10 cellular contexts compared by ENCODE assay signal in the genomic region with DNA sequence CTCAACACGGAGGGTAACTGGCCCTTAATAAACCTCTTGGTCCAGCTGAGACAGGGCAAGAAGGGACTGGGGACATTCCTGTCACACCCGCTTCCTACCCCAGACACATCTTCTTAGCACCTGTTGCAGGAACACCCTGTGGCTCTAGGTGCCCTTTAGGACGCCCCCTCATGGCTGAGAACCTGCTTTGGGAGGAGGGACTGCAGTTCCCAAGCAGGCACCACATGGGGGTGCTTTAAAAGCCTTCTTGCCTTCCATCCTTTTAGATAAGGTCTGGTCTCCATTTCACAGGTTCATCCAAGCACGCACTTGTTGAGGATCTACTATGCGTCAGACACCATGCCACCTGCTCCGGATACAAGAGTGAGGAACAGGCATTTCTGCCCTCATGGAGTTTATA. TPM values are rescaled to one million over a fixed set of nuclear protein-coding genes. Genes with fewer than 3 reads are reported as not detected.
DNase-seq lines count a peak whose midpoint lies in the region; ATAC-seq and TF ChIP-seq lines count a peak whose summit lies in the region.
"Had no signal": no experiment of that assay in that cellular context is flagged by ENCODE, and none has a peak within 500 bp of the region (broad histone marks: within the 10 kb centered on the region; RNA-seq: fewer than 3 reads in every experiment).

No MANE protein-coding gene starts in this region.

- intact Hi-C loops in activated CD4-positive, alpha-beta T cell treated with anti-CD3 and anti-CD28 coated beads, Interleukin-2, amount 10 ng/mL, durations not matched to agents 24 days and 14 days (cut with micrococcal nuclease): no loop called here
- intact Hi-C loops in natural killer cell (cut with micrococcal nuclease): no loop called here

- no peak overlapping the region for H2AK5ac ChIP-seq in mesenchymal stem cell (ENCODE audit: low read length, severe bottlenecking)

- no peaks in the 10 kb centered on the region for H3K9me3 ChIP-seq in mesenchymal stem cell (ENCODE audit: control insufficient read depth, low read length)

- no peak overlapping the region for H2BK12ac ChIP-seq in mesenchymal stem cell (ENCODE audit: low read length in 2 of 2)

- WGBS in mesenchymal stem cell: 81% methylated on average over 6 of the region's 6 CpGs

- H3K4me1 ChIP-seq in mesenchymal stem cell (ENCODE audit: control insufficient read depth, insufficient read depth, low read depth, low read length): no peaks in the 10 kb centered on the region

- no peak overlapping the region for H3K4me3 ChIP-seq in kidney epithelial cell (ENCODE audit: low read depth, low read length)
- H3K4me3 ChIP-seq in mesenchymal stem cell (ENCODE audit: insufficient read depth in 1 of 2, low read depth in 1 of 2, low read length in 2 of 2): no peak overlapping the region

- no peak overlapping the region for H3K4ac ChIP-seq in mesenchymal stem cell (ENCODE audit: low read depth in 1 of 2, low read length in 2 of 2)

- H3K27me3 ChIP-seq in kidney epithelial cell (ENCODE audit: control insufficient read depth, insufficient read depth, low read length) (no peaks in the 10 kb centered on the region), mesenchymal stem cell (ENCODE audit: control insufficient read depth in 1 of 2, insufficient read depth in 1 of 2, low read length in 2 of 2) (no peaks in the 10 kb centered on the region)

- no peak overlapping the region for H2AFZ ChIP-seq in mesenchymal stem cell (ENCODE audit: low read depth, low read length)

- no peak overlapping the region for H3K14ac ChIP-seq in mesenchymal stem cell (ENCODE audit: low read length in 2 of 2)

- no peak overlapping the region for H3K9ac ChIP-seq in mesenchymal stem cell (ENCODE audit: low read length)

- no peak overlapping the region for H4K91ac ChIP-seq in mesenchymal stem cell (ENCODE audit: low read length)

- no peak overlapping the region for H3K4me2 ChIP-seq in mesenchymal stem cell (ENCODE audit: low read length, poor library complexity, severe bottlenecking)

- H3K27ac Mint-ChIP-seq in activated CD4-positive, alpha-beta T cell treated with anti-CD3 and anti-CD28 coated beads, Interleukin-2, amount 10 ng/mL, durations not matched to agents 24 days and 14 days: no peak overlapping the region
- no peak overlapping the region for H3K27ac Mint-ChIP-seq in natural killer cell

- no peak overlapping the region for H2BK5ac ChIP-seq in mesenchymal stem cell (ENCODE audit: low read depth, low read length, poor library complexity, severe bottlenecking)

- H3K23ac ChIP-seq in mesenchymal stem cell (ENCODE audit: low read length in 2 of 2): no peak overlapping the region

- H3K79me1 ChIP-seq in mesenchymal stem cell (replicated peaks; ENCODE audit: low read length, poor library complexity, severe bottlenecking): peaks cover 5% of the 10 kb centered on the region

- no peak overlapping the region for H2BK120ac ChIP-seq in mesenchymal stem cell (ENCODE audit: low read depth, low read length)

- peaks cover 32% of the 10 kb centered on the region for H3K36me3 Mint-ChIP-seq in activated CD4-positive, alpha-beta T cell treated with anti-CD3 and anti-CD28 coated beads, Interleukin-2, amount 10 ng/mL, durations not matched to agents 24 days and 14 days (ENCODE audit: low read depth)
- H3K36me3 Mint-ChIP-seq in natural killer cell: peaks cover 33% of the 10 kb centered on the region

- H3K36me3 ChIP-seq in kidney epithelial cell (ENCODE audit: control insufficient read depth, insufficient read depth, low read length) (peaks cover 3% of the 10 kb centered on the region), mesenchymal stem cell (ENCODE audit: control insufficient read depth in 1 of 2, insufficient read depth in 2 of 2, low read depth in 1 of 2, low read length in 2 of 2) (peaks cover 47 to 52% of the 10 kb centered on the region in 2 experiments)

- no peaks in the 10 kb centered on the region for H3K9me3 Mint-ChIP-seq in activated CD4-positive, alpha-beta T cell treated with anti-CD3 and anti-CD28 coated beads, Interleukin-2, amount 10 ng/mL, durations not matched to agents 24 days and 14 days
- H3K9me3 Mint-ChIP-seq in natural killer cell: no peaks in the 10 kb centered on the region

- H3K27me3 Mint-ChIP-seq in activated CD4-positive, alpha-beta T cell treated with anti-CD3 and anti-CD28 coated beads, Interleukin-2, amount 10 ng/mL, durations not matched to agents 24 days and 14 days: no peaks in the 10 kb centered on the region
- peaks cover 3 to 11% of the 10 kb centered on the region in 2 donors for H3K27me3 Mint-ChIP-seq in natural killer cell (ENCODE audit: low read depth in 2 of 2)

- TF ChIP-seq CTCF in kidney epithelial cell (IDR thresholded peaks at IDR 0.05; ENCODE audit: insufficient read depth, low read length, poor library complexity, severe bottlenecking): peak; percentile 43
- no peak for TF ChIP-seq CTCF in natural killer cell (IDR thresholded peaks at IDR 0.05)

- H3K4me3 Mint-ChIP-seq in activated CD4-positive, alpha-beta T cell treated with anti-CD3 and anti-CD28 coated beads, Interleukin-2, amount 10 ng/mL, durations not matched to agents 24 days and 14 days: no peak overlapping the region
- no peak overlapping the region for H3K4me3 Mint-ChIP-seq in natural killer cell

- H3K18ac ChIP-seq in mesenchymal stem cell (ENCODE audit: low read depth in 1 of 2, low read length in 2 of 2): no peak overlapping the region

- H4K8ac ChIP-seq in mesenchymal stem cell (ENCODE audit: low read length): no peak overlapping the region

- no peak overlapping the region for H3K27ac ChIP-seq in mesenchymal stem cell (ENCODE audit: low read length, poor library complexity, severe bottlenecking)

- ATAC-seq in natural killer cell: no peak

- H2BK15ac ChIP-seq in mesenchymal stem cell (ENCODE audit: low read depth, poor library complexity, severe bottlenecking): no peak overlapping the region

- peak; percentile 4 for DNase-seq in DMS153 (lab: John Stamatoyannopoulos, UW)
- DNase-seq in DMS153 treated with DMSO at 0.1 percent for 48 hours (lab: John Stamatoyannopoulos, UW; ENCODE audit: unreplicated experiment): no peak
- peak; percentile 34 for DNase-seq in HPDE6-E6E7 (ENCODE audit: extremely low spot score)
- DNase-seq in activated CD4-positive, alpha-beta T cell treated with anti-CD3 and anti-CD28 coated beads, Interleukin-2, amount 10 ng/mL, durations not matched to agents 24 days and 14 days: peak; percentile 70
- no peak for DNase-seq in kidney epithelial cell (ENCODE audit: low read depth)
- no peak for DNase-seq in natural killer cell
- DNase-seq in mesenchymal stem cell: no peak
- no peak for DNase-seq in activated CD4-positive, CD25-positive, alpha-beta regulatory T cell (lab: John Stamatoyannopoulos, UW)
- DNase-seq: NCI-H1092 treated with DMSO at 0.1 percent for 48 hours had no signal

- peaks cover 14% of the 10 kb centered on the region for H3K4me1 Mint-ChIP-seq in activated CD4-positive, alpha-beta T cell treated with anti-CD3 and anti-CD28 coated beads, Interleukin-2, amount 10 ng/mL, durations not matched to agents 24 days and 14 days
- peaks cover 4 to 16% of the 10 kb centered on the region in 2 donors for H3K4me1 Mint-ChIP-seq in natural killer cell

RNA-seq across cellular contexts. Expression of gene NSFL1C, which starts 26.6 kb away (rescaled TPM):
- total RNA-seq in activated CD4-positive, alpha-beta T cell treated with anti-CD3 and anti-CD28 coated beads, Interleukin-2, amount 10 ng/mL, durations not matched to agents 24 days and 14 days: 101 and 109 TPM in 2 replicates
- total RNA-seq in kidney epithelial cell: 58.3 and 58.9 TPM in 2 replicates
- total RNA-seq in natural killer cell: 10 to 100 TPM; 53.9 to 69.0 (median 66.2) TPM
- polyA plus RNA-seq in mesenchymal stem cell (2013, experiment 1 of 2): 50.4 TPM
- 52.6 TPM for polyA plus RNA-seq in mesenchymal stem cell (2013, experiment 2 of 2)

RNA-seq across cellular contexts. Expression of gene FKBP1A, which starts 47.2 kb away (rescaled TPM):
- total RNA-seq in activated CD4-positive, alpha-beta T cell treated with anti-CD3 and anti-CD28 coated beads, Interleukin-2, amount 10 ng/mL, durations not matched to agents 24 days and 14 days: 291 and 292 TPM in 2 replicates
- 144 and 155 TPM in 2 replicates for total RNA-seq in kidney epithelial cell
- 10 to 100 TPM; 74.6 to 76.4 (median 75.4) TPM for total RNA-seq in natural killer cell
- 511 TPM for polyA plus RNA-seq in mesenchymal stem cell (2013, experiment 1 of 2)
- 515 TPM for polyA plus RNA-seq in mesenchymal stem cell (2013, experiment 2 of 2)

RNA-seq across cellular contexts. Expression of gene SIRPB2, which starts 51.2 kb away (rescaled TPM):
- total RNA-seq in activated CD4-positive, alpha-beta T cell treated with anti-CD3 and anti-CD28 coated beads, Interleukin-2, amount 10 ng/mL, durations not matched to agents 24 days and 14 days: not detected in 2 replicates
- not detected in 2 replicates for total RNA-seq in kidney epithelial cell
- 1 to 10 TPM; 1.1 to 2.2 (median 1.5) TPM for total RNA-seq in natural killer cell
- not detected for polyA plus RNA-seq in mesenchymal stem cell (2013, experiment 1 of 2)
- polyA plus RNA-seq in mesenchymal stem cell (2013, experiment 2 of 2): not detected
- polyA plus RNA-seq: neural cell had no signal

Comparison
In these comparisons a context has a peak if more than half of its experiments do, and no peak if none do; other contexts are left out.
1. DNase-seq: peak in DMS153 (single experiment), HPDE6-E6E7 (single experiment) and activated CD4-positive, alpha-beta T cell treated with anti-CD3 and anti-CD28 coated beads, Interleukin-2, amount 10 ng/mL, durations not matched to agents 24 days and 14 days (single experiment); none in DMS153 treated with DMSO at 0.1 percent for 48 hours (single experiment), kidney epithelial cell (single experiment), natural killer cell (single experiment), mesenchymal stem cell (single experiment) and activated CD4-positive, CD25-positive, alpha-beta regulatory T cell (0 of 4).